10 cellular contexts compared by ENCODE assay signal in genomic region chr2:43594875-43595274, GRCh38. TPM values are rescaled to one million over a fixed set of nuclear protein-coding genes. Genes with fewer than 3 reads are reported as not detected.
DNase-seq lines count a peak whose midpoint lies in the region; TF ChIP-seq lines count a peak whose summit lies in the region.
"Had no signal": no experiment of that assay in that cellular context is flagged by ENCODE, and none has a peak within 500 bp of the region (broad histone marks: within the 10 kb centered on the region; RNA-seq: fewer than 3 reads in every experiment).

No MANE protein-coding gene starts in this region.

- H3K36me3 ChIP-seq in SJSA1: peaks cover 12% of the 10 kb centered on the region
- peaks cover 0 to 27% (median 7%) of the 10 kb centered on the region in 4 donors for H3K36me3 ChIP-seq in sigmoid colon

- no peaks in the 10 kb centered on the region for H3K9me3 ChIP-seq in SJSA1 (replicated peaks)
- H3K9me3 ChIP-seq in sigmoid colon: no peaks in the 10 kb centered on the region

- intact Hi-C loops in sigmoid colon (cut with DNase I): loop anchor here (5.0 kb wide), 1 partner anchor 402 kb away; the partner anchor contains the start of gene LRPPRC

- no peak for TF ChIP-seq EP300 in sigmoid colon (IDR thresholded peaks at IDR 0.05)

- H3K27ac ChIP-seq in SJSA1 (no peak overlapping the region; the same call in 1 of the 2 replicates), sigmoid colon (no peak overlapping the region)

- DNase-seq in GM12865 (ENCODE audit: low read depth) (no peak), SJSA1 (ENCODE audit: low read depth in 1 of 2, low spot score in 2 of 2) (no peak), fibroblast of mammary gland (ENCODE audit: low read depth) (no peak), sigmoid colon (no peak), DMS 273 (lab: John Stamatoyannopoulos, UW; ENCODE audit: unreplicated experiment) (no peak), iPS-NIHi11 (ENCODE audit: low spot score) (no peak), epidermal melanocyte (ENCODE audit: insufficient read length, low spot score) (no peak), NCI-H187 (lab: John Stamatoyannopoulos, UW) (no peak)
- DNase-seq: dermis blood vessel endothelial cell, NCI-H446 had no signal

- TF ChIP-seq CTCF in GM12865 (IDR thresholded peaks at IDR 0.05; ENCODE audit: insufficient read depth, low read depth, low read length, missing control alignments) (no peak), fibroblast of mammary gland (conservative IDR thresholded peaks at IDR 0.05; ENCODE audit: control insufficient read depth, insufficient read depth, low read depth, low read length) (no peak), sigmoid colon (IDR thresholded peaks at IDR 0.05) (no peak)

- WGBS in sigmoid colon, 2 donors: 79 to 90% methylated on average over 3 of the region's 3 CpGs

- H3K27me3 ChIP-seq in SJSA1 (replicated peaks) (no peaks in the 10 kb centered on the region), sigmoid colon (no peaks in the 10 kb centered on the region)

- no peak for TF ChIP-seq POLR2A in sigmoid colon (IDR thresholded peaks at IDR 0.05)

- H3K4me1 ChIP-seq in SJSA1 (replicated peaks): peaks cover 18% of the 10 kb centered on the region
- peaks cover 0 to 23% (median 16%) of the 10 kb centered on the region in 4 donors for H3K4me1 ChIP-seq in sigmoid colon

- H3K4me3 ChIP-seq in GM12865 (ENCODE audit: low read depth, low read length): peak overlapping the region; percentile 81
- peak overlapping the region; percentile 83 for H3K4me3 ChIP-seq in SJSA1
- H3K4me3 ChIP-seq in fibroblast of mammary gland (ENCODE audit: control insufficient read depth, low read depth, low read length): peak overlapping the region; percentile 99
- peak overlapping the region; percentile 63 to 85 (median 70) for H3K4me3 ChIP-seq in sigmoid colon

RNA-seq across cellular contexts. Expression of gene THADA, which starts 1.0 kb away (rescaled TPM):
- total RNA-seq in SJSA1 (2014; rRNA removed; shearing (Covaris generic)): 14.1 and 15.8 TPM in 2 replicates
- 10 to 100 TPM; 20.2 to 35.2 (median 29.6) TPM for total RNA-seq in sigmoid colon
- polyA plus RNA-seq in sigmoid colon: 10 to 100 TPM in 1 of 3 donors, 1 to 10 TPM in 2; 4.4 to 14.0 (median 9.0) TPM

RNA-seq across cellular contexts. Expression of gene PLEKHH2, which starts 42.2 kb away (rescaled TPM):
- total RNA-seq in SJSA1 (2014; rRNA removed; shearing (Covaris generic)): 4.5 and 9.4 TPM in 2 replicates
- 10 to 100 TPM; 35.3 to 83.1 (median 54.9) TPM for total RNA-seq in sigmoid colon
- polyA plus RNA-seq in sigmoid colon: 1 to 10 TPM in 2 of 3 donors, under 1 TPM in 1; 0.69 to 3.6 (median 1.7) TPM
